ENCODE assay signal across 8 cellular contexts in genomic region chr4:109977854-109978501, GRCh38.
DNase-seq lines count a peak whose midpoint lies in the region; ATAC-seq, FAIRE-seq and TF ChIP-seq lines count a peak whose summit lies in the region.

No MANE protein-coding gene starts in this region.

- peaks cover 5% of the 10 kb centered on the region for H3K4me1 Mint-ChIP-seq in activated CD4-positive, alpha-beta memory T cell treated with anti-CD3 and anti-CD28 coated beads, Interleukin-2, amount 10 ng/mL, durations not matched to agents 7 days and 5 days

- H3K36me3 Mint-ChIP-seq in activated CD4-positive, alpha-beta memory T cell treated with anti-CD3 and anti-CD28 coated beads, Interleukin-2, amount 10 ng/mL, durations not matched to agents 7 days and 5 days (ENCODE audit: low read depth), result no peaks in the 10 kb centered on the region

- no peak overlapping the region for H3K4me3 ChIP-seq in thyroid gland (replicated peaks in 1 of 3)

- 78 to 85% methylated on average over 2 of the region's 2 CpGs for WGBS in thyroid gland, 2 donors

- TF ChIP-seq CTCF in thyroid gland (IDR thresholded peaks at IDR 0.05), result peak in 5 of 6 experiments; percentile 13 to 65 (median 49)

- POLR2A ChIA-PET in HEK293T (lab: Yijun Ruan, JAX), result no interaction called here
- POLR2A ChIA-PET in activated CD4-positive, alpha-beta memory T cell treated with anti-CD3 and anti-CD28 coated beads, Interleukin-2, amount 10 ng/mL, durations not matched to agents 7 days and 5 days (lab: Charles Lee), result no interaction called here

- no peak overlapping the region for H3K27ac ChIP-seq in thyroid gland

- no peaks in the 10 kb centered on the region for H3K27me3 ChIP-seq in thyroid gland

- peaks cover 38% of the 10 kb centered on the region for H3K27me3 Mint-ChIP-seq in activated CD4-positive, alpha-beta memory T cell treated with anti-CD3 and anti-CD28 coated beads, Interleukin-2, amount 10 ng/mL, durations not matched to agents 7 days and 5 days

- DNase-seq in AG20443 (ENCODE audit: low spot score) (peak; percentile 54), HEK293T (ENCODE audit: extremely low spot score) (peak; percentile 20), SW480 (ENCODE audit: low spot score) (peak; percentile 65), frontal cortex (ENCODE audit: low spot score in 2 of 2) (no peak), thyroid gland (no peak)
- no peak for DNase-seq in activated CD4-positive, alpha-beta memory T cell treated with anti-CD3 and anti-CD28 coated beads, Interleukin-2, amount 10 ng/mL, durations not matched to agents 7 days and 5 days

- peak; percentile 93 for FAIRE-seq in frontal cortex (lab: Jason Lieb, UNC)

- no peaks in the 10 kb centered on the region for H3K36me3 ChIP-seq in thyroid gland

- no peaks in the 10 kb centered on the region for H3K9me3 Mint-ChIP-seq in activated CD4-positive, alpha-beta memory T cell treated with anti-CD3 and anti-CD28 coated beads, Interleukin-2, amount 10 ng/mL, durations not matched to agents 7 days and 5 days

- no peak for TF ChIP-seq POLR2A in thyroid gland (IDR thresholded peaks at IDR 0.05)

- no peak overlapping the region for H3K27ac Mint-ChIP-seq in activated CD4-positive, alpha-beta memory T cell treated with anti-CD3 and anti-CD28 coated beads, Interleukin-2, amount 10 ng/mL, durations not matched to agents 7 days and 5 days

- no peak for ATAC-seq in HG03432 (IDR thresholded peaks at IDR 0.05; ENCODE audit: unreplicated experiment)
- ATAC-seq in HG03175 (IDR thresholded peaks at IDR 0.05; ENCODE audit: unreplicated experiment), result no peak

- intact Hi-C loops in thyroid gland (cut with DNase I), result loop anchor here (5.0 kb wide), 1 partner anchor 556 kb away; no protein-coding TSS in a partner anchor

- no peaks in the 10 kb centered on the region for H3K4me1 ChIP-seq in thyroid gland

- no peak overlapping the region for H3K4me3 Mint-ChIP-seq in activated CD4-positive, alpha-beta memory T cell treated with anti-CD3 and anti-CD28 coated beads, Interleukin-2, amount 10 ng/mL, durations not matched to agents 7 days and 5 days

- CTCF ChIA-PET in HEK293T (lab: Yijun Ruan, JAX), result interaction anchor here (1.2 to 1.8 kb wide), 2 partner anchors 20 to 415 kb away, joined by 3 to 4 read pairs; no protein-coding TSS in a partner anchor
- CTCF ChIA-PET in activated CD4-positive, alpha-beta memory T cell treated with anti-CD3 and anti-CD28 coated beads, Interleukin-2, amount 10 ng/mL, durations not matched to agents 7 days and 5 days (lab: Charles Lee), result interaction anchor here (0.8 to 4.5 kb wide), 9 partner anchors 15 to 558 kb away, joined by 3 to 19 read pairs (median 4); partner anchors contain the start of gene SEC24B

- H3K9me3 ChIP-seq in thyroid gland, result no peaks in the 10 kb centered on the region

TF ChIP-seq in HEK293T, 16 proteins besides CTCF, POLR2A, EP300 and RAD21:
- TF ChIP-seq ZNF384 (IDR thresholded peaks at IDR 0.05) (no peak), TARDBP (IDR thresholded peaks at IDR 0.05) (no peak), LEF1 (IDR thresholded peaks at IDR 0.05; ENCODE audit: borderline replicate concordance) (no peak), CTBP1 (IDR thresholded peaks at IDR 0.05; ENCODE audit: borderline replicate concordance) (no peak), BHLHE40 (IDR thresholded peaks at IDR 0.05; ENCODE audit: borderline replicate concordance) (no peak)

Comparison
In these comparisons a context has a peak if more than half of its experiments do, and no peak if none do; other contexts are left out.
1. DNase-seq: peak in AG20443 (single experiment), HEK293T (single experiment) and SW480 (single experiment); none in frontal cortex (0 of 2), thyroid gland (0 of 2) and activated CD4-positive, alpha-beta memory T cell treated with anti-CD3 and anti-CD28 coated beads, Interleukin-2, amount 10 ng/mL, durations not matched to agents 7 days and 5 days (single experiment).